17 cellular contexts compared by ENCODE assay signal in genomic region chrX:48530736-48531135, GRCh38. TPM values are rescaled to one million over a fixed set of nuclear protein-coding genes. Genes with fewer than 3 reads are reported as not detected.
DNase-seq lines count a peak whose midpoint lies in the region; ATAC-seq and TF ChIP-seq lines count a peak whose summit lies in the region.
"Had no signal": no experiment of that assay in that cellular context is flagged by ENCODE, and none has a peak within 500 bp of the region (broad histone marks: within the 10 kb centered on the region; RNA-seq: fewer than 3 reads in every experiment).

No MANE protein-coding gene starts in this region.

- peaks cover 65% of the 10 kb centered on the region for H3K36me3 Mint-ChIP-seq in activated CD4-positive, alpha-beta memory T cell treated with anti-CD3 and anti-CD28 coated beads, Interleukin-2, amount 10 ng/mL, durations not matched to agents 7 days and 5 days (ENCODE audit: low read depth)
- H3K36me3 Mint-ChIP-seq in activated CD4-positive, alpha-beta memory T cell treated with anti-CD3 and anti-CD28 coated beads for 36 hours, result peaks cover 28% of the 10 kb centered on the region

- H3K27ac Mint-ChIP-seq in activated CD4-positive, alpha-beta memory T cell treated with anti-CD3 and anti-CD28 coated beads, Interleukin-2, amount 10 ng/mL, durations not matched to agents 7 days and 5 days, result peak overlapping the region; percentile 97
- H3K27ac Mint-ChIP-seq in activated CD4-positive, alpha-beta memory T cell treated with anti-CD3 and anti-CD28 coated beads for 36 hours, result no peak overlapping the region
- H3K27ac Mint-ChIP-seq: neural progenitor cell had no signal

- peaks cover 57% of the 10 kb centered on the region for H3K4me1 Mint-ChIP-seq in activated CD4-positive, alpha-beta memory T cell treated with anti-CD3 and anti-CD28 coated beads, Interleukin-2, amount 10 ng/mL, durations not matched to agents 7 days and 5 days
- peaks cover 16% of the 10 kb centered on the region for H3K4me1 Mint-ChIP-seq in activated CD4-positive, alpha-beta memory T cell treated with anti-CD3 and anti-CD28 coated beads for 36 hours (ENCODE audit: low read depth)
- H3K4me1 Mint-ChIP-seq: neural progenitor cell had no signal

- H3K9me3 ChIP-seq in adipocyte (ENCODE audit: control insufficient read depth, low read length) (no peaks in the 10 kb centered on the region), subcutaneous abdominal adipose tissue (ENCODE audit: control insufficient read depth in 5 of 5, low read length in 5 of 5) (peaks cover 0 to 2% (median 0%) of the 10 kb centered on the region in 5 donors)
- H3K9me3 ChIP-seq: tibial artery had no signal

- CTCF ChIA-PET in activated CD4-positive, alpha-beta memory T cell treated with anti-CD3 and anti-CD28 coated beads, Interleukin-2, amount 10 ng/mL, durations not matched to agents 7 days and 5 days (lab: Charles Lee), result no interaction called here
- CTCF ChIA-PET in activated CD4-positive, alpha-beta memory T cell treated with anti-CD3 and anti-CD28 coated beads for 36 hours (lab: Charles Lee), result no interaction called here

- TF ChIP-seq CTCF in foreskin keratinocyte (conservative IDR thresholded peaks at IDR 0.05), result no peak

- H3K27me3 ChIP-seq in adipocyte (replicated peaks; ENCODE audit: control insufficient read depth, insufficient read depth, low read length), result no peaks in the 10 kb centered on the region
- H3K27me3 ChIP-seq in foreskin keratinocyte, result no peaks in the 10 kb centered on the region
- peaks cover 0 to 4% (median 0%) of the 10 kb centered on the region in 5 donors for H3K27me3 ChIP-seq in subcutaneous abdominal adipose tissue (ENCODE audit: control insufficient read depth in 5 of 5, insufficient read depth in 4 of 5, low read length in 5 of 5)
- H3K27me3 ChIP-seq: neural progenitor cell, tibial artery had no signal

- H3K27ac ChIP-seq in foreskin keratinocyte (peak overlapping the region; percentile 68), subcutaneous abdominal adipose tissue (ENCODE audit: low read depth, low read length) (peak overlapping the region; percentile 57)
- H3K27ac ChIP-seq: neural progenitor cell, tibial artery, VCaP had no signal

- ATAC-seq in foreskin keratinocyte, result peak; percentile 22
- no peak for ATAC-seq in GM18861 (IDR thresholded peaks at IDR 0.05; ENCODE audit: unreplicated experiment)
- ATAC-seq: activated CD8-positive, alpha-beta T cell treated with anti-CD3 and anti-CD28 coated beads for 36 hours had no signal

- H3K36me3 ChIP-seq in adipocyte (ENCODE audit: control insufficient read depth, insufficient read depth, low read length, severe bottlenecking), result peaks cover 24% of the 10 kb centered on the region
- peaks cover 0 to 18% (median 11%) of the 10 kb centered on the region in 5 donors for H3K36me3 ChIP-seq in subcutaneous abdominal adipose tissue (ENCODE audit: control insufficient read depth in 5 of 5, insufficient read depth in 5 of 5, low read length in 5 of 5)
- H3K36me3 ChIP-seq: neural progenitor cell had no signal

- intact Hi-C loops in activated CD4-positive, alpha-beta memory T cell treated with anti-CD3 and anti-CD28 coated beads for 36 hours (cut with micrococcal nuclease), result no loop called here

- POLR2A ChIA-PET in activated CD4-positive, alpha-beta memory T cell treated with anti-CD3 and anti-CD28 coated beads, Interleukin-2, amount 10 ng/mL, durations not matched to agents 7 days and 5 days (lab: Charles Lee), result interaction anchor here (1.0 to 3.8 kb wide), 5 partner anchors 8 to 44 kb away, joined by 5 to 18 read pairs (median 16); partner anchors contain the start of genes EBP, RBM3 and TBC1D25
- POLR2A ChIA-PET in activated CD4-positive, alpha-beta memory T cell treated with anti-CD3 and anti-CD28 coated beads for 36 hours (lab: Charles Lee), result interaction anchor here (1.0 kb wide), 1 partner anchor 44 kb away, joined by 3 read pairs; the partner anchor contains the start of gene RBM3

- H3K4me1 ChIP-seq in adipocyte (ENCODE audit: control insufficient read depth, insufficient read depth, low read length) (peaks cover 24% of the 10 kb centered on the region), foreskin keratinocyte (peaks cover 4% of the 10 kb centered on the region), subcutaneous abdominal adipose tissue (ENCODE audit: control insufficient read depth in 5 of 5, insufficient read depth in 5 of 5, low read length in 5 of 5) (no peaks in the 10 kb centered on the region)
- H3K4me1 ChIP-seq: neural progenitor cell, tibial artery had no signal

- no peak overlapping the region for H3K4me3 Mint-ChIP-seq in activated CD4-positive, alpha-beta memory T cell treated with anti-CD3 and anti-CD28 coated beads, Interleukin-2, amount 10 ng/mL, durations not matched to agents 7 days and 5 days
- H3K4me3 Mint-ChIP-seq in activated CD4-positive, alpha-beta memory T cell treated with anti-CD3 and anti-CD28 coated beads for 36 hours, result no peak overlapping the region
- H3K4me3 Mint-ChIP-seq: activated CD8-positive, alpha-beta T cell treated with anti-CD3 and anti-CD28 coated beads for 36 hours; neural progenitor cell had no signal

- H3K27me3 Mint-ChIP-seq in activated CD4-positive, alpha-beta memory T cell treated with anti-CD3 and anti-CD28 coated beads, Interleukin-2, amount 10 ng/mL, durations not matched to agents 7 days and 5 days, result no peaks in the 10 kb centered on the region
- H3K27me3 Mint-ChIP-seq in activated CD4-positive, alpha-beta memory T cell treated with anti-CD3 and anti-CD28 coated beads for 36 hours, result no peaks in the 10 kb centered on the region
- H3K27me3 Mint-ChIP-seq: activated CD8-positive, alpha-beta T cell treated with anti-CD3 and anti-CD28 coated beads for 36 hours had no signal

- peak overlapping the region; percentile 83 for H3K9ac ChIP-seq in adipocyte (ENCODE audit: low read length)
- no peak overlapping the region for H3K9ac ChIP-seq in subcutaneous abdominal adipose tissue (ENCODE audit: low read length in 5 of 5)
- H3K9ac ChIP-seq: neural progenitor cell had no signal

- H3K9me3 Mint-ChIP-seq in activated CD4-positive, alpha-beta memory T cell treated with anti-CD3 and anti-CD28 coated beads, Interleukin-2, amount 10 ng/mL, durations not matched to agents 7 days and 5 days, result no peaks in the 10 kb centered on the region
- H3K9me3 Mint-ChIP-seq in activated CD4-positive, alpha-beta memory T cell treated with anti-CD3 and anti-CD28 coated beads for 36 hours, result no peaks in the 10 kb centered on the region
- H3K9me3 Mint-ChIP-seq: activated CD8-positive, alpha-beta T cell treated with anti-CD3 and anti-CD28 coated beads for 36 hours had no signal

- no peak for DNase-seq in activated CD4-positive, alpha-beta memory T cell treated with anti-CD3 and anti-CD28 coated beads, Interleukin-2, amount 10 ng/mL, durations not matched to agents 7 days and 5 days
- DNase-seq in activated CD4-positive, alpha-beta memory T cell treated with anti-CD3 and anti-CD28 coated beads for 36 hours, result no peak
- DNase-seq in adipocyte (ENCODE audit: low read depth), result no peak
- DNase-seq in foreskin keratinocyte, result peak; percentile 26 to 50
- DNase-seq in mesenteric fat pad (ENCODE audit: low spot score), result no peak
- DNase-seq in DMS153 treated with DMSO at 0.1 percent for 48 hours (lab: John Stamatoyannopoulos, UW; ENCODE audit: unreplicated experiment), result no peak
- DNase-seq: activated CD8-positive, alpha-beta T cell treated with anti-CD3 and anti-CD28 coated beads for 36 hours; hypothalamus; midbrain; NCI-H1694 treated with DMSO at 0.1 percent for 48 hours; stimulated activated CD4-positive, alpha-beta T cell treated with anti-CD3 and anti-CD28 coated beads, Interleukin-12 subunit alpha, Interleukin-12 subunit beta, amount 100 ng/mL, for 4 hours; T-helper 1 cell; tibial artery had no signal

- no peak overlapping the region for H3K4me3 ChIP-seq in adipocyte (ENCODE audit: low read length)
- H3K4me3 ChIP-seq in subcutaneous abdominal adipose tissue (ENCODE audit: low read depth in 1 of 5, low read length in 5 of 5), result no peak overlapping the region
- H3K4me3 ChIP-seq: neural progenitor cell, tibial artery had no signal

RNA-seq across cellular contexts. Expression of gene TBC1D25, which starts 8.8 kb away (rescaled TPM):
- 10 to 100 TPM; 21.7 to 22.3 TPM for total RNA-seq in activated CD4-positive, alpha-beta memory T cell treated with anti-CD3 and anti-CD28 coated beads, Interleukin-2, amount 10 ng/mL, durations not matched to agents 7 days and 5 days
- 10 to 100 TPM; 13.5 to 16.2 TPM for total RNA-seq in activated CD4-positive, alpha-beta memory T cell treated with anti-CD3 and anti-CD28 coated beads for 36 hours
- total RNA-seq in foreskin keratinocyte (9.3 and 9.4 TPM in 2 replicates), mesenteric fat pad (19.9 TPM)
- polyA plus RNA-seq in foreskin keratinocyte, result 9.6 and 10.6 TPM in 2 replicates

RNA-seq across cellular contexts. Expression of gene EBP, which starts 9.1 kb away (rescaled TPM):
- 100 to 1,000 TPM; 446 to 461 TPM for total RNA-seq in activated CD4-positive, alpha-beta memory T cell treated with anti-CD3 and anti-CD28 coated beads, Interleukin-2, amount 10 ng/mL, durations not matched to agents 7 days and 5 days
- 100 to 1,000 TPM; 149 to 150 TPM for total RNA-seq in activated CD4-positive, alpha-beta memory T cell treated with anti-CD3 and anti-CD28 coated beads for 36 hours
- total RNA-seq in foreskin keratinocyte, result 440 and 479 TPM in 2 replicates
- polyA plus RNA-seq in foreskin keratinocyte, result 558 and 569 TPM in 2 replicates
- total RNA-seq in mesenteric fat pad, result 18.8 TPM

RNA-seq across cellular contexts. Expression of gene PORCN, which starts 21.9 kb away (rescaled TPM):
- 10 to 100 TPM; 26.1 to 29.2 TPM for total RNA-seq in activated CD4-positive, alpha-beta memory T cell treated with anti-CD3 and anti-CD28 coated beads, Interleukin-2, amount 10 ng/mL, durations not matched to agents 7 days and 5 days
- total RNA-seq in activated CD4-positive, alpha-beta memory T cell treated with anti-CD3 and anti-CD28 coated beads for 36 hours, result 1 to 10 TPM; 7.1 to 7.7 TPM
- total RNA-seq in foreskin keratinocyte, result 30.6 and 60.1 TPM in 2 replicates
- 34.1 and 60.6 TPM in 2 replicates for polyA plus RNA-seq in foreskin keratinocyte
- total RNA-seq in mesenteric fat pad, result 7.8 TPM

RNA-seq across cellular contexts. Expression of gene RBM3, which starts 43.5 kb away (rescaled TPM):
- total RNA-seq in activated CD4-positive, alpha-beta memory T cell treated with anti-CD3 and anti-CD28 coated beads, Interleukin-2, amount 10 ng/mL, durations not matched to agents 7 days and 5 days, result 100 to 1,000 TPM; 180 to 182 TPM
- 100 to 1,000 TPM; 191 to 197 TPM for total RNA-seq in activated CD4-positive, alpha-beta memory T cell treated with anti-CD3 and anti-CD28 coated beads for 36 hours
- total RNA-seq in foreskin keratinocyte (193 and 230 TPM in 2 replicates), mesenteric fat pad (343 TPM)
- 208 and 226 TPM in 2 replicates for polyA plus RNA-seq in foreskin keratinocyte

RNA-seq across cellular contexts. Expression of gene FTSJ1, which starts 54.7 kb away (rescaled TPM):
- 10 to 100 TPM; 57.6 to 60.1 TPM for total RNA-seq in activated CD4-positive, alpha-beta memory T cell treated with anti-CD3 and anti-CD28 coated beads, Interleukin-2, amount 10 ng/mL, durations not matched to agents 7 days and 5 days
- 10 to 100 TPM; 62.8 to 73.9 TPM for total RNA-seq in activated CD4-positive, alpha-beta memory T cell treated with anti-CD3 and anti-CD28 coated beads for 36 hours
- total RNA-seq in foreskin keratinocyte (110 and 160 TPM in 2 replicates), mesenteric fat pad (40.4 TPM)
- 95.0 and 134 TPM in 2 replicates for polyA plus RNA-seq in foreskin keratinocyte

Comparison
In these comparisons a context has a peak if more than half of its experiments do, and no peak if none do; other contexts are left out.
1. DNase-seq: peak in foreskin keratinocyte (2 of 2); none in activated CD4-positive, alpha-beta memory T cell treated with anti-CD3 and anti-CD28 coated beads, Interleukin-2, amount 10 ng/mL, durations not matched to agents 7 days and 5 days (single experiment), activated CD4-positive, alpha-beta memory T cell treated with anti-CD3 and anti-CD28 coated beads for 36 hours (single experiment), adipocyte (single experiment), mesenteric fat pad (single experiment) and DMS153 treated with DMSO at 0.1 percent for 48 hours (single experiment).